9 cellular contexts compared by ENCODE assay signal in genomic region chr1:1324084-1324523, GRCh38. TPM values are rescaled to one million over a fixed set of nuclear protein-coding genes. Genes with fewer than 3 reads are reported as not detected.
DNase-seq lines count a peak whose midpoint lies in the region; ATAC-seq, FAIRE-seq and TF ChIP-seq lines count a peak whose summit lies in the region.
"Had no signal": no experiment of that assay in that cellular context is flagged by ENCODE, and none has a peak within 500 bp of the region (broad histone marks: within the 10 kb centered on the region; RNA-seq: fewer than 3 reads in every experiment).

No MANE protein-coding gene starts in this region.

- H3K9me3 ChIP-seq in mononuclear cell (ENCODE audit: low read depth, low read length), result no peaks in the 10 kb centered on the region

- no peak for TF ChIP-seq POLR2A in GM12891 (IDR thresholded peaks at IDR 0.05; ENCODE audit: low read depth, low read length)

- FAIRE-seq in GM12891 (lab: Jason Lieb, UNC), result no peak
- FAIRE-seq: endometrium had no signal

- peaks cover 27% of the 10 kb centered on the region for H3K4me1 ChIP-seq in mononuclear cell (ENCODE audit: insufficient read depth, low read length)

- H3K4me3 ChIP-seq in astrocyte of the spinal cord (ENCODE audit: low read depth, low read length) (peak overlapping the region; percentile 76), mononuclear cell (ENCODE audit: low read length) (peak overlapping the region; percentile 74)

- H3K27me3 ChIP-seq in mononuclear cell (ENCODE audit: insufficient read depth, low read length), result no peaks in the 10 kb centered on the region

- ATAC-seq in activated CD4-positive, CD25-positive, alpha-beta regulatory T cell treated with anti-CD3 and anti-CD28 coated beads, Interleukin-2, amount 50 U/mL, for 24 hours, result peak; percentile 28 to 38
- peak; percentile 29 for ATAC-seq in HG03135 (IDR thresholded peaks at IDR 0.05; ENCODE audit: unreplicated experiment)

- no peak for DNase-seq in activated CD4-positive, CD25-positive, alpha-beta regulatory T cell (lab: John Stamatoyannopoulos, UW)
- DNase-seq in astrocyte of the spinal cord (ENCODE audit: low read depth, low spot score) (no peak), GM12891 (ENCODE audit: insufficient read length, low spot score) (no peak), cerebellar nuclear complex (lab: John Stamatoyannopoulos, UW) (no peak)
- no peak for DNase-seq in NK-92 treated with Interleukin-12 subunit alpha and Interleukin-12 subunit beta, amount 100 ng/mL, for 24 hours (lab: John Stamatoyannopoulos, UW)

- no peak for TF ChIP-seq CTCF in astrocyte of the spinal cord (IDR thresholded peaks at IDR 0.05; ENCODE audit: low read depth, low read length)

- in situ Hi-C loops in astrocyte of the spinal cord (cut with HindIII; ENCODE audit: low sequenced_read_pairs), result no loop called here

TF ChIP-seq in GM12891, 5 proteins besides CTCF, POLR2A, EP300 and RAD21:
- no peak for TF ChIP-seq POLR2AphosphoS5 (IDR thresholded peaks at IDR 0.05; ENCODE audit: low read depth, low read length)
- TF ChIP-seq TAF1 (IDR thresholded peaks at IDR 0.05; ENCODE audit: low read depth, low read length), result no peak
- TF ChIP-seq PAX5 (IDR thresholded peaks at IDR 0.05; ENCODE audit: insufficient read depth, low read length, severe bottlenecking), result no peak
- no peak for TF ChIP-seq POU2F2 (IDR thresholded peaks at IDR 0.05; ENCODE audit: low read depth, low read length)
- TF ChIP-seq SPI1 (IDR thresholded peaks at IDR 0.05; ENCODE audit: low read depth, low read length), result no peak
TF ChIP-seq in GM12891: peak in this region for 0.

RNA-seq across cellular contexts. Expression of gene INTS11, which starts 0.4 kb away (rescaled TPM):
- total RNA-seq in mononuclear cell, result 51.2 TPM
- 53.4 TPM for polyA plus RNA-seq in GM12891 (2012; ENCODE audit: low read depth, missing spikeins)

RNA-seq across cellular contexts. Expression of gene CPTP, which starts 0.5 kb away (rescaled TPM):
- 8.5 TPM for total RNA-seq in mononuclear cell
- polyA plus RNA-seq in GM12891 (2012; ENCODE audit: low read depth, missing spikeins), result 11.6 TPM

RNA-seq across cellular contexts. Expression of gene TAS1R3, which starts 7.0 kb away (rescaled TPM):
- 0.94 TPM for total RNA-seq in mononuclear cell
- 0.50 TPM for polyA plus RNA-seq in GM12891 (2012; ENCODE audit: low read depth, missing spikeins)

RNA-seq across cellular contexts. Expression of gene PUSL1, which starts 15.7 kb away (rescaled TPM):
- 12.6 TPM for total RNA-seq in mononuclear cell
- polyA plus RNA-seq in GM12891 (2012; ENCODE audit: low read depth, missing spikeins), result 10.1 TPM

RNA-seq across cellular contexts. Expression of gene ACAP3, which starts 16.4 kb away (rescaled TPM):
- 16.8 TPM for total RNA-seq in mononuclear cell
- polyA plus RNA-seq in GM12891 (2012; ENCODE audit: low read depth, missing spikeins), result 16.1 TPM
